In the genomic region with DNA sequence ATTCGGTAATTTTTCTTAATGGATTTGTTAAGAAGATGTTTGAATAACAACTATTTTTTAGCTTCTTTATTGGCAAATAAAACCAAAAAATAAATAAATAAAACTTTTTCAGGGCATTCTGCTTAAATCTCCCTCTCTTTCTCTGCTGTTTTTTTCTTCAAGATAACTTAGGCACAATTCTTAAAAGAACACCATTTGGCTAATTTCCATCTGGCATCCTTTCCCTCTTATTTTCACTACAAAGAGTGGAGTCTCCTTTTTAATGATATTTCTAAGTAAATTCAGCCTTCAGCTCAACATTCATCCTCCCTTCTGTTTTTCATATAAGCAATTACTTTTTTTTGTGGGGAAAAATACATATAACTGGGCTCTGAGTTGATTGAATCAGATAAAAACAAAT, we compare ENCODE assay signal across 15 cellular contexts.
DNase-seq lines count a peak whose midpoint lies in the region; ATAC-seq and TF ChIP-seq lines count a peak whose summit lies in the region.
"Had no signal": no experiment of that assay in that cellular context is flagged by ENCODE, and none has a peak within 500 bp of the region (broad histone marks: within the 10 kb centered on the region; RNA-seq: fewer than 3 reads in every experiment).

No MANE protein-coding gene starts in this region.

- TF ChIP-seq EP300 in gastroesophageal sphincter (IDR thresholded peaks at IDR 0.05) = no peak

- TF ChIP-seq CTCF in fibroblast of pulmonary artery (IDR thresholded peaks at IDR 0.05; ENCODE audit: low read length, missing control alignments) (no peak), gastroesophageal sphincter (IDR thresholded peaks at IDR 0.05) (no peak)

- H3K36me3 ChIP-seq in gastroesophageal sphincter = no peaks in the 10 kb centered on the region
- H3K36me3 ChIP-seq: BLaER1 treated with 17β-estradiol and CSF1 and Interleukin-3, amounts not matched to agents 10 nM and 100 nM; HAP-1 had no signal

- TF ChIP-seq POLR2A in gastroesophageal sphincter (IDR thresholded peaks at IDR 0.05) = no peak

- no peak overlapping the region for H3K27ac ChIP-seq in gastroesophageal sphincter
- H3K27ac ChIP-seq: BLaER1 treated with 17β-estradiol and CSF1 and Interleukin-3, amounts not matched to agents 10 nM and 100 nM; GM23248 had no signal

- WGBS in gastroesophageal sphincter (ENCODE audit: low coverage in 1 of 2), 2 donors = 70 to 71% methylated on average over 1 of the region's 1 CpG

- ATAC-seq in gastroesophageal sphincter = no peak
- ATAC-seq: CD8-positive, alpha-beta T cell; GM12878 had no signal

- H3K4me3 ChIP-seq in fibroblast of pulmonary artery (replicated peaks; ENCODE audit: low read depth, low read length) = no peak overlapping the region
- no peak overlapping the region for H3K4me3 ChIP-seq in gastroesophageal sphincter
- H3K4me3 ChIP-seq: BLaER1 treated with 17β-estradiol and CSF1 and Interleukin-3, amounts not matched to agents 10 nM and 100 nM; GM12878; GM23248; HAP-1 had no signal

- no peaks in the 10 kb centered on the region for H3K27me3 ChIP-seq in gastroesophageal sphincter
- H3K27me3 ChIP-seq: BLaER1 treated with 17β-estradiol and CSF1 and Interleukin-3, amounts not matched to agents 10 nM and 100 nM had no signal

- H3K9me3 ChIP-seq in gastroesophageal sphincter = no peaks in the 10 kb centered on the region
- H3K9me3 ChIP-seq: HAP-1 had no signal

- DNase-seq in NCI-H446 (lab: John Stamatoyannopoulos, UW) (peak; percentile 9 to 23), fibroblast of pulmonary artery (ENCODE audit: low read depth) (peak; percentile 36), myocyte (ENCODE audit: low read depth) (peak; percentile 33), RPMI8226 (no peak), dermis blood vessel endothelial cell (no peak)
- DNase-seq: Calu3; CD8-positive, alpha-beta T cell; DMS53; DND-41; EL; GM23248 had no signal

- H3K4me1 ChIP-seq in gastroesophageal sphincter = peaks cover 0 to 44% (median 0%) of the 10 kb centered on the region in 3 donors
- H3K4me1 ChIP-seq: BLaER1 treated with 17β-estradiol and CSF1 and Interleukin-3, amounts not matched to agents 10 nM and 100 nM; HAP-1 had no signal

Comparison
In these comparisons a context has a peak if more than half of its experiments do, and no peak if none do; other contexts are left out.
1. DNase-seq: peak in NCI-H446 (2 of 2), fibroblast of pulmonary artery (single experiment) and myocyte (single experiment); none in RPMI8226 (single experiment) and dermis blood vessel endothelial cell (single experiment).